Comparison of ENCODE assay signal across 8 cellular contexts in genomic region chr1:211133841-211134669, GRCh38. TPM values are rescaled to one million over a fixed set of nuclear protein-coding genes. Genes with fewer than 3 reads are reported as not detected.
DNase-seq lines count a peak whose midpoint lies in the region; ATAC-seq and TF ChIP-seq lines count a peak whose summit lies in the region.

Gene KCNH1 (minus strand): TSS chr1:211134148. CDS start chr1:211133945, 203 bp downstream.

- no peaks in the 10 kb centered on the region for H3F3A ChIP-seq in SU-DHL-6 (ENCODE audit: insufficient read depth)

- H3K4me2 ChIP-seq in SU-DHL-6 (ENCODE audit: low read depth, low read length, poor library complexity, severe bottlenecking), result no peak within 1 kb of the TSS

- H3K36me3 Mint-ChIP-seq in HFFc6 (ENCODE audit: low read depth), result no peaks in the 10 kb centered on the region

- DNase-seq in GM10266 (ENCODE audit: extremely low spot score) (peak; percentile 89), HFFc6 (peak; percentile 70), MV-4-11 (lab: John Stamatoyannopoulos, UW) (peak; percentile 56), adipocyte (ENCODE audit: low read depth) (peak; percentile 96), left ventricle myocardium inferior (peak; percentile 67), psoas muscle (peak; percentile 80 to 87), ureter (ENCODE audit: low spot score) (peak; percentile 74)

- ATAC-seq in psoas muscle, result peak; percentile 84 to 96 (median 96)

- no peaks in the 10 kb centered on the region for H3K79me2 ChIP-seq in SU-DHL-6 (ENCODE audit: insufficient read depth, low read length)

- no peak within 1 kb of the TSS for H3K9ac ChIP-seq in SU-DHL-6 (ENCODE audit: low read length)
- H3K9ac ChIP-seq in adipocyte (ENCODE audit: low read length), result peak within 1 kb of the TSS; percentile 11

- H3K27ac ChIP-seq in SU-DHL-6 (ENCODE audit: low read depth, low read length) (no peak within 1 kb of the TSS), left ventricle myocardium inferior (replicated peaks) (no peak within 1 kb of the TSS), psoas muscle (no peak within 1 kb of the TSS)

- intact Hi-C loops in left ventricle myocardium inferior (cut with micrococcal nuclease), result no loop called here
- intact Hi-C loops in psoas muscle (cut with DNase I), result loop anchor here (2.0 to 5.0 kb wide), 5 partner anchors 549 to 727 kb away; no protein-coding TSS in a partner anchor

- TF ChIP-seq CTCF in GM10266 (IDR thresholded peaks at IDR 0.05; ENCODE audit: control insufficient read depth, insufficient read depth, low read depth, missing control alignments) (peak; percentile 78), HFFc6 (IDR thresholded peaks at IDR 0.05) (peak; percentile 100), SU-DHL-6 (IDR thresholded peaks at IDR 0.05; ENCODE audit: insufficient read depth, low read length, poor library complexity, severe bottlenecking) (peak; percentile 41), left ventricle myocardium inferior (IDR thresholded peaks at IDR 0.05; ENCODE audit: borderline replicate concordance) (peak; percentile 91), psoas muscle (IDR thresholded peaks at IDR 0.05) (peak; percentile 76)

- H3K9me3 Mint-ChIP-seq in HFFc6, result no peaks in the 10 kb centered on the region

- peaks cover 22% of the 10 kb centered on the region for H3K4me1 Mint-ChIP-seq in HFFc6 (ENCODE audit: low read depth)

- H3K27me3 ChIP-seq in SU-DHL-6 (ENCODE audit: low read length) (peaks cover 5% of the 10 kb centered on the region), adipocyte (replicated peaks; ENCODE audit: control insufficient read depth, insufficient read depth, low read length) (peaks cover 45% of the 10 kb centered on the region), left ventricle myocardium inferior (ENCODE audit: low read depth) (peaks cover 89% of the 10 kb centered on the region), psoas muscle (ENCODE audit: insufficient read depth in 3 of 3, low read length in 2 of 3) (peaks cover 0 to 60% (median 7%) of the 10 kb centered on the region in 3 donors)

- no peaks in the 10 kb centered on the region for H3K9me2 ChIP-seq in SU-DHL-6 (replicated peaks; ENCODE audit: insufficient read depth, low read length)

- no peaks in the 10 kb centered on the region for H4K20me1 ChIP-seq in SU-DHL-6 (ENCODE audit: low read depth, low read length)

- H3K9me3 ChIP-seq in SU-DHL-6 (ENCODE audit: insufficient read depth, low read length), result no peaks in the 10 kb centered on the region
- no peaks in the 10 kb centered on the region for H3K9me3 ChIP-seq in adipocyte (ENCODE audit: control insufficient read depth, low read length)
- H3K9me3 ChIP-seq in left ventricle myocardium inferior (replicated peaks), result no peaks in the 10 kb centered on the region
- no peaks in the 10 kb centered on the region for H3K9me3 ChIP-seq in psoas muscle

- H3K36me3 ChIP-seq in SU-DHL-6 (ENCODE audit: low read length), result no peaks in the 10 kb centered on the region
- no peaks in the 10 kb centered on the region for H3K36me3 ChIP-seq in adipocyte (ENCODE audit: control insufficient read depth, insufficient read depth, low read length, severe bottlenecking)
- H3K36me3 ChIP-seq in left ventricle myocardium inferior, result no peaks in the 10 kb centered on the region
- no peaks in the 10 kb centered on the region for H3K36me3 ChIP-seq in psoas muscle (ENCODE audit: insufficient read depth in 1 of 2, low read depth in 1 of 2)

- H3K27ac Mint-ChIP-seq in HFFc6, result peak within 1 kb of the TSS; percentile 32; the same call in 1 of the 2 replicates

- H2AFZ ChIP-seq in SU-DHL-6 (ENCODE audit: low read depth, low read length, severe bottlenecking), result no peak within 1 kb of the TSS

- peak within 1 kb of the TSS; percentile 85 for H3K4me3 Mint-ChIP-seq in HFFc6

- peaks cover 18% of the 10 kb centered on the region; the same call in 1 of the 2 replicates for H3K27me3 Mint-ChIP-seq in HFFc6 (ENCODE audit: insufficient read depth)

- WGBS in psoas muscle, 3 donors, result 2 to 3% (median 2%) methylated on average over 49 to 60 of the region's 60 CpGs

- H3K4me1 ChIP-seq in adipocyte (ENCODE audit: control insufficient read depth, insufficient read depth, low read length), result peaks cover 4% of the 10 kb centered on the region
- H3K4me1 ChIP-seq in left ventricle myocardium inferior, result peaks cover 18% of the 10 kb centered on the region
- peaks cover 8% of the 10 kb centered on the region for H3K4me1 ChIP-seq in psoas muscle

- H3K4me3 ChIP-seq in SU-DHL-6 (ENCODE audit: insufficient read depth, low read length, poor library complexity, severe bottlenecking), result no peak within 1 kb of the TSS
- H3K4me3 ChIP-seq in adipocyte (ENCODE audit: low read length), result peak within 1 kb of the TSS; percentile 69
- H3K4me3 ChIP-seq in left ventricle myocardium inferior, result peak within 1 kb of the TSS; percentile 64
- peak within 1 kb of the TSS; percentile 60 for H3K4me3 ChIP-seq in psoas muscle

RNA-seq across cellular contexts. Expression of gene KCNH1, which starts in this region (rescaled TPM):
- total RNA-seq in HFFc6 (2021; fragmentation: NEBNext Ultra II Directional; extraction: Animal tissue kit (Norgen Biotek cat#: 25700)), result 1 to 10 TPM in 5 of 6 experiments, under 1 TPM in 1; 0.90 to 1.8 (median 1.5) TPM
- total RNA-seq in left ventricle myocardium inferior (not detected), psoas muscle (under 1 TPM; 0.10 to 0.22 (median 0.21) TPM), ureter (0.86 TPM)
- under 1 TPM; 0.12 to 0.17 (median 0.13) TPM for polyA plus RNA-seq in psoas muscle

Comparison
In these comparisons a context has a peak if more than half of its experiments do, and no peak if none do; other contexts are left out.
1. Peak in DNase-seq and H3K4me3 ChIP-seq in left ventricle myocardium inferior; RNA of the gene not detected or under 1 TPM.
2. Peak in DNase-seq, ATAC-seq and H3K4me3 ChIP-seq in psoas muscle; RNA of the gene not detected or under 1 TPM.
3. Peak in DNase-seq in ureter; RNA of the gene not detected or under 1 TPM.
4. CTCF ChIP-seq: peak in every context shown above with its lines; median percentile 100 in HFFc6; 91 in left ventricle myocardium inferior; 78 in GM10266; 76 in psoas muscle; 41 in SU-DHL-6.